ENCODE assay signal across 17 cellular contexts in genomic region chr13:20482818-20483217, GRCh38.
"Had no signal": no experiment of that assay in that cellular context is flagged by ENCODE, and none has a peak within 500 bp of the region (broad histone marks: within the 10 kb centered on the region; RNA-seq: fewer than 3 reads in every experiment).

No MANE protein-coding gene starts in this region.

- DNase-seq: activated CD4-positive, alpha-beta T cell treated with anti-CD3 and anti-CD28 coated beads, Interleukin-2, amount 50 U/mL, for 48 hours; activated CD4-positive, CD25-positive, alpha-beta regulatory T cell treated with anti-CD3 and anti-CD28 coated beads, Interleukin-2, amount 50 U/mL, for 72 hours; activated naive CD8-positive, alpha-beta T cell treated with anti-CD3 and anti-CD28 coated beads, Interleukin-2, amount 50 U/mL, for 24 hours; activated T-cell treated with anti-CD3 and anti-CD28 coated beads, Interleukin-2, amount 50 U/mL, for 4 hours; colonic mucosa; effector CD8-positive, alpha-beta T cell; stimulated activated CD4-positive, alpha-beta T cell treated with anti-CD3 and anti-CD28 coated beads, Interleukin-4, amount 100 ng/mL, for 1 hour; uterus had no signal

- H3K27me3 ChIP-seq: ascending aorta, cardiac muscle cell, colonic mucosa, uterus had no signal

- H3K27me3 Mint-ChIP-seq: activated naive CD8-positive, alpha-beta T cell treated with anti-CD3 and anti-CD28 coated beads, Interleukin-2, amount 50 U/mL, for 24 hours; stimulated activated naive CD8-positive, alpha-beta T cell treated with anti-CD3 and anti-CD28 coated beads, Interleukin-15, Interleukin-2, amounts not matched to agents 100 ng/mL and 50 ng/mL, for 24 hours had no signal

- H3K27ac ChIP-seq: ascending aorta, colonic mucosa, thoracic aorta, uterus had no signal

- FAIRE-seq: TTC549 had no signal

- H3K9me3 Mint-ChIP-seq: activated naive CD8-positive, alpha-beta T cell treated with anti-CD3 and anti-CD28 coated beads, Interleukin-2, amount 50 U/mL, for 24 hours; activated T-cell treated with anti-CD3 and anti-CD28 coated beads, Interleukin-2, amount 50 U/mL, for 4 hours; nephron; stimulated activated naive CD8-positive, alpha-beta T cell treated with anti-CD3 and anti-CD28 coated beads, Interleukin-15, Interleukin-2, amounts not matched to agents 100 ng/mL and 50 ng/mL, for 24 hours; T-helper 1 cell treated with Interleukin-12 subunit alpha and Interleukin-12 subunit beta and Interleukin-4 antibody, amounts not matched to agents 30 μg/mL and 1 μg/mL, for 36 hours had no signal

- H3K4me3 Mint-ChIP-seq: activated naive CD8-positive, alpha-beta T cell treated with anti-CD3 and anti-CD28 coated beads, Interleukin-2, amount 50 U/mL, for 24 hours; activated T-cell treated with anti-CD3 and anti-CD28 coated beads, Interleukin-2, amount 50 U/mL, for 4 hours; nephron; stimulated activated naive CD8-positive, alpha-beta T cell treated with anti-CD3 and anti-CD28 coated beads, Interleukin-15, Interleukin-2, amounts not matched to agents 100 ng/mL and 50 ng/mL, for 24 hours; T-helper 1 cell treated with Interleukin-12 subunit alpha and Interleukin-12 subunit beta and Interleukin-4 antibody, amounts not matched to agents 30 μg/mL and 1 μg/mL, for 36 hours had no signal

- H3K27ac Mint-ChIP-seq: activated naive CD8-positive, alpha-beta T cell treated with anti-CD3 and anti-CD28 coated beads, Interleukin-2, amount 50 U/mL, for 24 hours; stimulated activated naive CD8-positive, alpha-beta T cell treated with anti-CD3 and anti-CD28 coated beads, Interleukin-15, Interleukin-2, amounts not matched to agents 100 ng/mL and 50 ng/mL, for 24 hours; T-helper 1 cell treated with Interleukin-12 subunit alpha and Interleukin-12 subunit beta and Interleukin-4 antibody, amounts not matched to agents 30 μg/mL and 1 μg/mL, for 36 hours had no signal

- H3K36me3 ChIP-seq: cardiac muscle cell, colonic mucosa, thoracic aorta, uterus had no signal

- H3K9me3 ChIP-seq: ascending aorta, colonic mucosa, thoracic aorta, uterus had no signal

- H3K4me3 ChIP-seq: ascending aorta, cardiac muscle cell, colonic mucosa, thoracic aorta, uterus had no signal

- H3K4me1 ChIP-seq: ascending aorta, colonic mucosa, uterus had no signal

- ATAC-seq: activated naive CD8-positive, alpha-beta T cell treated with anti-CD3 and anti-CD28 coated beads, Interleukin-2, amount 50 U/mL, for 24 hours; activated T-cell treated with anti-CD3 and anti-CD28 coated beads, Interleukin-2, amount 50 U/mL, for 4 hours; left lobe of liver; SK-N-SH treated with all-trans-retinoic acid at 6 μM for 48 hours had no signal
